8 cellular contexts compared by ENCODE assay signal in genomic region chr15:90665288-90666134, GRCh38. TPM values are rescaled to one million over a fixed set of nuclear protein-coding genes. Genes with fewer than 3 reads are reported as not detected.
A peak's percentile ranks its signal among the peaks of the same experiment; 100 is the strongest.
DNase-seq lines count a peak whose midpoint lies in the region; TF ChIP-seq lines count a peak whose summit lies in the region.

No MANE protein-coding gene starts in this region.

- no peaks in the 10 kb centered on the region for H3K36me3 Mint-ChIP-seq in endothelial cell (ENCODE audit: low read depth, unreplicated experiment)

- H3K27me3 ChIP-seq in MG63 (no peaks in the 10 kb centered on the region), muscle layer of colon (ENCODE audit: control insufficient read depth in 1 of 2, insufficient read depth in 2 of 2, low read length in 2 of 2) (no peaks in the 10 kb centered on the region), uterus (no peaks in the 10 kb centered on the region)

- peak overlapping the region; percentile 73 for H3K4me3 Mint-ChIP-seq in endothelial cell (ENCODE audit: unreplicated experiment)

- TF ChIP-seq CTCF in endothelial cell (IDR thresholded peaks at IDR 0.05; ENCODE audit: unreplicated experiment) (no peak), uterus (IDR thresholded peaks at IDR 0.05) (no peak)

- TF ChIP-seq POLR2A in uterus (IDR thresholded peaks at IDR 0.05), result peak; percentile 33 to 56

- peaks cover 10% of the 10 kb centered on the region for H3K4me1 Mint-ChIP-seq in endothelial cell (ENCODE audit: unreplicated experiment)

- DNase-seq in NCI-H2029 treated with DMSO at 0.1 percent for 48 hours (lab: John Stamatoyannopoulos, UW) (peak; percentile 5), NCI-H2029 (lab: John Stamatoyannopoulos, UW) (no peak), HEK293T (ENCODE audit: extremely low spot score) (peak; percentile 56), MG63 (peak; percentile 70), endothelial cell (ENCODE audit: low spot score) (peak; percentile 31), uterus (peak; percentile 68 to 75)
- DNase-seq in activated CD4-positive, alpha-beta T cell treated with anti-CD3 and anti-CD28 coated beads, Interleukin-2, amount 50 U/mL, for 1 hour, result peak; percentile 27

- H3K27me3 Mint-ChIP-seq in endothelial cell (ENCODE audit: unreplicated experiment), result peaks cover 9% of the 10 kb centered on the region

- no peak overlapping the region for H3K27ac Mint-ChIP-seq in endothelial cell (ENCODE audit: unreplicated experiment)

- no peaks in the 10 kb centered on the region for H3K9me3 Mint-ChIP-seq in endothelial cell (ENCODE audit: unreplicated experiment)

- intact Hi-C loops in uterus (cut with DNase I; ENCODE audit: low total_unique reads), result no loop called here

- H3K27ac ChIP-seq in muscle layer of colon (ENCODE audit: low read depth, low read length) (peak overlapping the region; percentile 86), uterus (peak overlapping the region; percentile 85)

- POLR2A ChIA-PET in HEK293T (lab: Yijun Ruan, JAX), result interaction anchor here (1.4 kb wide), 1 partner anchor 9 kb away, joined by 3 read pairs; no protein-coding TSS in a partner anchor

- H3K9ac ChIP-seq in muscle layer of colon (ENCODE audit: low read length), result peak overlapping the region; percentile 53

- no peaks in the 10 kb centered on the region for H3K36me3 ChIP-seq in MG63
- no peaks in the 10 kb centered on the region for H3K36me3 ChIP-seq in muscle layer of colon (ENCODE audit: insufficient read depth, low read length)
- H3K36me3 ChIP-seq in uterus, result no peaks in the 10 kb centered on the region

- peak overlapping the region; percentile 54 for H3K4me3 ChIP-seq in MG63
- H3K4me3 ChIP-seq in muscle layer of colon (ENCODE audit: low read depth in 1 of 2, low read length in 2 of 2), result peak overlapping the region; percentile 76 to 97
- H3K4me3 ChIP-seq in uterus, result peak overlapping the region; percentile 59 to 61

- CTCF ChIA-PET in HEK293T (lab: Yijun Ruan, JAX), result no interaction called here

- no peaks in the 10 kb centered on the region for H3K4me1 ChIP-seq in muscle layer of colon (ENCODE audit: insufficient read depth, low read length)
- no peaks in the 10 kb centered on the region for H3K4me1 ChIP-seq in uterus

- H3K9me3 ChIP-seq in MG63 (peaks cover 6% of the 10 kb centered on the region), muscle layer of colon (ENCODE audit: low read length) (no peaks in the 10 kb centered on the region), uterus (no peaks in the 10 kb centered on the region)

TF ChIP-seq in HEK293T, 16 proteins besides CTCF, POLR2A, EP300 and RAD21:
- TF ChIP-seq PKNOX1 (IDR thresholded peaks at IDR 0.05), result no peak
- TF ChIP-seq L3MBTL2 (conservative IDR thresholded peaks at IDR 0.05), result peak; percentile 39; the same call in 1 of the 2 replicates
- peak; percentile 61; the same call in 1 of the 2 replicates for TF ChIP-seq ELF4 (IDR thresholded peaks at IDR 0.05)

RNA-seq across cellular contexts. Expression of gene BLM, which starts 51.6 kb away (rescaled TPM):
- 11.3 and 26.4 TPM in 2 replicates for total RNA-seq in MG63 (2014; rRNA removed; shearing (Covaris generic); ENCODE audit: low replicate concordance)
- total RNA-seq in endothelial cell (ENCODE audit: unreplicated experiment), result 11.5 TPM
- total RNA-seq in uterus, result 1 to 10 TPM in 1 of 4 donors, under 1 TPM in 3; 0.29 to 5.0 (median 0.48) TPM
